Comparison of ENCODE assay signal across 12 cellular contexts in the genomic region with DNA sequence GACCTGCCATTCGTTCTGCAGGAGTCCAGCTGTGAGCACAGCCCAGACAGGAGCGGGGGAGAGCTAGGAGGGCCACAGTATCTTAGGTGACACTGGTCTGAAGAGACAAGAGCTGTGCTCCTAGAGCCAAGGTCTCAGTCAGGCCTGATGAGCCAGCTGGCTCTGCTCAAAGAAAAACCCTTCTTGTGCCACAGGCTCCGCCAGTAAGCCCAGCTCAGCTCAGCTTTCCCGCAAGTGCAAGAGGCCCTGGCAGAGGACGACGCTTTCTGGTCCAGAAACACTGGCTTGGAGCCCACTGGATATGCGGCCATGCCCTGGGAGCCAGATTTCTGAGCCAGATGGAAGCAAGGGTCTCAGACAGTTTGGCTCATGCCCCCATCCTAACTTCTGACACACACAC. TPM values are rescaled to one million over a fixed set of nuclear protein-coding genes. Genes with fewer than 3 reads are reported as not detected.
DNase-seq lines count a peak whose midpoint lies in the region; ATAC-seq and TF ChIP-seq lines count a peak whose summit lies in the region.
"Had no signal": no experiment of that assay in that cellular context is flagged by ENCODE, and none has a peak within 500 bp of the region (broad histone marks: within the 10 kb centered on the region; RNA-seq: fewer than 3 reads in every experiment).

No MANE protein-coding gene starts in this region.

- ATAC-seq in GM19455 (IDR thresholded peaks at IDR 0.05; ENCODE audit: unreplicated experiment) (no peak), GM21717 (IDR thresholded peaks at IDR 0.05; ENCODE audit: unreplicated experiment) (no peak)

- no peak for TF ChIP-seq EP300 in ovary (IDR thresholded peaks at IDR 0.05)

- H3K4me3 ChIP-seq in ovary = no peak overlapping the region

- no peaks in the 10 kb centered on the region for H3K27me3 ChIP-seq in ovary

- H3K4me1 ChIP-seq in ovary (ENCODE audit: insufficient read depth) = peaks cover 51% of the 10 kb centered on the region

- H3K36me3 ChIP-seq in ovary = no peaks in the 10 kb centered on the region
- H3K36me3 ChIP-seq: WERI-Rb-1 had no signal

- H3K27ac ChIP-seq in ovary = peak overlapping the region in 1 of 2 donors; percentile 24
- H3K27ac ChIP-seq: WERI-Rb-1 had no signal

- intact Hi-C loops in head of caudate nucleus (cut with DNase I) (loop anchor here (5.0 kb wide), 1 partner anchor 70 kb away; the partner anchor contains the start of gene RASD1), ovary (cut with DNase I) (loop anchor here in 1 of 4 donors (5.0 kb wide), 1 partner anchor 70 kb away; the partner anchor contains the start of gene RASD1)

- 14 to 24% (median 21%) methylated on average over 7 of the region's 7 CpGs for WGBS in ovary, 3 donors

- TF ChIP-seq CTCF in ovary (IDR thresholded peaks at IDR 0.05) = no peak

- peak in 10 of 14 donors; percentile 28 to 94 (median 67) for DNase-seq in C1 segment of cervical spinal cord (lab: John Stamatoyannopoulos, UW)
- DNase-seq in amygdala (lab: John Stamatoyannopoulos, UW) = peak in 49 of 56 donors; percentile 21 to 86 (median 64)
- peak in 41 of 42 donors; percentile 42 to 91 (median 68) for DNase-seq in head of caudate nucleus
- DNase-seq in ovary = peak; percentile 71 to 82 (median 74)
- DNase-seq in T-helper 9 cell = no peak
- no peak for DNase-seq in COLO829 (ENCODE audit: low spot score)
- DNase-seq: activated gamma-delta T cell, AML-193, MM.1S, WERI-Rb-1 had no signal

- H3K9me3 ChIP-seq in ovary = no peaks in the 10 kb centered on the region

- no peak for TF ChIP-seq POLR2A in ovary (IDR thresholded peaks at IDR 0.05)

RNA-seq across cellular contexts. Expression of gene PEMT, which starts 23.9 kb away (rescaled TPM):
- total RNA-seq in ovary = 10 to 100 TPM; 21.6 to 62.8 (median 36.6) TPM
- polyA plus RNA-seq in ovary = 10 to 100 TPM in 1 of 2 donors, 1 to 10 TPM in 1; 6.6 to 32.5 TPM

Comparison
In these comparisons a context has a peak if more than half of its experiments do, and no peak if none do; other contexts are left out.
1. DNase-seq: peak in C1 segment of cervical spinal cord (10 of 14), amygdala (49 of 56), head of caudate nucleus (41 of 42) and ovary (5 of 5); none in T-helper 9 cell (single experiment) and COLO829 (single experiment).